In genomic region chr13:23570099-23570926, GRCh38 we compare ENCODE assay signal across 8 cellular contexts. TPM values are rescaled to one million over a fixed set of nuclear protein-coding genes. Genes with fewer than 3 reads are reported as not detected.
DNase-seq lines count a peak whose midpoint lies in the region; ATAC-seq and TF ChIP-seq lines count a peak whose summit lies in the region.

Gene TNFRSF19 (plus strand): TSS chr13:23570412. CDS start chr13:23590184, 19,772 bp downstream.

- no peaks in the 10 kb centered on the region for H3K36me3 Mint-ChIP-seq in CD4-positive, alpha-beta T cell (ENCODE audit: low read depth)
- H3K36me3 Mint-ChIP-seq in neural crest cell (ENCODE audit: low read depth): no peaks in the 10 kb centered on the region

- TF ChIP-seq CTCF in CD4-positive, alpha-beta T cell (IDR thresholded peaks at IDR 0.05): no peak
- TF ChIP-seq CTCF in neural crest cell (conservative IDR thresholded peaks at IDR 0.05) (no peak), colonic mucosa (IDR thresholded peaks at IDR 0.05) (no peak)

- CTCF ChIA-PET in CD4-positive, alpha-beta T cell (lab: Charles Lee): no interaction called here

- H3K27me3 Mint-ChIP-seq in CD4-positive, alpha-beta T cell: peaks cover 87% of the 10 kb centered on the region
- no peaks in the 10 kb centered on the region for H3K27me3 Mint-ChIP-seq in neural crest cell (ENCODE audit: low read depth)

- no peak within 1 kb of the TSS for H3K27ac Mint-ChIP-seq in CD4-positive, alpha-beta T cell
- peak within 1 kb of the TSS; percentile 98 for H3K27ac Mint-ChIP-seq in neural crest cell (ENCODE audit: unreplicated experiment)

- no peak within 1 kb of the TSS for H3K27ac ChIP-seq in CD4-positive, alpha-beta T cell (ENCODE audit: low read depth, low read length)
- H3K27ac ChIP-seq in colonic mucosa: no peak within 1 kb of the TSS

- DNase-seq in CD4-positive, alpha-beta T cell: no peak
- DNase-seq in NCI-H226 (peak; percentile 51), neural crest cell (ENCODE audit: low read depth, low spot score) (peak; percentile 57), colonic mucosa (no peak), T1000 (lab: John Stamatoyannopoulos, UW) (no peak)
- no peak for DNase-seq in stimulated activated CD4-positive, alpha-beta T cell treated with anti-CD3 and anti-CD28 coated beads, Interleukin-4, amount 100 ng/mL, for 24 hours
- no peak for DNase-seq in activated CD4-positive, CD25-positive, alpha-beta regulatory T cell treated with anti-CD3 and anti-CD28 coated beads, Interleukin-2, amount 50 U/mL, for 72 hours

- no peak within 1 kb of the TSS for H3K4me3 Mint-ChIP-seq in CD4-positive, alpha-beta T cell
- peak within 1 kb of the TSS; percentile 94 for H3K4me3 Mint-ChIP-seq in neural crest cell

- H3K4me3 ChIP-seq in colonic mucosa: no peak within 1 kb of the TSS

- intact Hi-C loops in CD4-positive, alpha-beta T cell (cut with DNase I, micrococcal nuclease): loop anchor here in 1 of 2 experiments (5.0 to 10.0 kb wide), 2 partner anchors 327 to 1966 kb away; partner anchors contain the start of genes C1QTNF9B and MICU2
- intact Hi-C loops in colonic mucosa (cut with DNase I): no loop called here

- H3K4me1 ChIP-seq in colonic mucosa: no peaks in the 10 kb centered on the region

- ATAC-seq in CD4-positive, alpha-beta T cell (ENCODE audit: poor library complexity): peak; percentile 39
- peak; percentile 79 for ATAC-seq in esophagus mucosa

- H3K9me3 Mint-ChIP-seq in CD4-positive, alpha-beta T cell: no peaks in the 10 kb centered on the region
- no peaks in the 10 kb centered on the region for H3K9me3 Mint-ChIP-seq in neural crest cell

- peaks cover 5% of the 10 kb centered on the region for H3K4me1 Mint-ChIP-seq in CD4-positive, alpha-beta T cell (ENCODE audit: low read depth)
- H3K4me1 Mint-ChIP-seq in neural crest cell: peaks cover 66% of the 10 kb centered on the region

- peaks cover 56% of the 10 kb centered on the region for H3K27me3 ChIP-seq in CD4-positive, alpha-beta T cell (ENCODE audit: control insufficient read depth, insufficient read depth, low read length)
- H3K27me3 ChIP-seq in colonic mucosa: no peaks in the 10 kb centered on the region

- H3K36me3 ChIP-seq in colonic mucosa: no peaks in the 10 kb centered on the region

- POLR2A ChIA-PET in CD4-positive, alpha-beta T cell (lab: Charles Lee): no interaction called here

- H3K9ac ChIP-seq in colonic mucosa (ENCODE audit: low read depth in 2 of 2, low read length in 2 of 2): no peak within 1 kb of the TSS

- H3K9me3 ChIP-seq in CD4-positive, alpha-beta T cell (ENCODE audit: control insufficient read depth, low read length): no peaks in the 10 kb centered on the region
- H3K9me3 ChIP-seq in colonic mucosa: no peaks in the 10 kb centered on the region

RNA-seq across cellular contexts. Expression of gene TNFRSF19, which starts in this region (rescaled TPM):
- not detected for total RNA-seq in CD4-positive, alpha-beta T cell
- total RNA-seq in esophagus mucosa: 13.1 TPM
- 74.8 and 76.1 TPM in 2 replicates for total RNA-seq in neural crest cell
- under 1 TPM; 0.82 to 0.90 TPM for total RNA-seq in colonic mucosa

Comparison
In these comparisons a context has a peak if more than half of its experiments do, and no peak if none do; other contexts are left out.
1. Peak in ATAC-seq in CD4-positive, alpha-beta T cell; RNA of the gene not detected or under 1 TPM.
2. DNase-seq: peak in NCI-H226 (single experiment) and neural crest cell (single experiment); none in CD4-positive, alpha-beta T cell (0 of 10), colonic mucosa (single experiment), stimulated activated CD4-positive, alpha-beta T cell treated with anti-CD3 and anti-CD28 coated beads, Interleukin-4, amount 100 ng/mL, for 24 hours (single experiment), activated CD4-positive, CD25-positive, alpha-beta regulatory T cell treated with anti-CD3 and anti-CD28 coated beads, Interleukin-2, amount 50 U/mL, for 72 hours (single experiment) and T1000 (single experiment).